1 cellular context compared by ENCODE assay signal in genomic region chr3:129467934-129468333, GRCh38.
TF ChIP-seq lines count a peak whose summit lies in the region.

No MANE protein-coding gene starts in this region.

TF ChIP-seq in HepG2, 621 proteins besides CTCF, POLR2A, EP300 and RAD21 (continued from another document and continues in another):
- no peak for TF ChIP-seq ZBTB39 (CRISPR knock-in tag; IDR thresholded peaks at IDR 0.05)
- no peak for TF ChIP-seq ZFP36 (IDR thresholded peaks at IDR 0.05; ENCODE audit: borderline replicate concordance, low read depth, low read length, partially characterized antibody)
- no peak for TF ChIP-seq ZSCAN5A (CRISPR knock-in tag; IDR thresholded peaks at IDR 0.05; ENCODE audit: borderline replicate concordance)
- TF ChIP-seq CERS6 (CRISPR knock-in tag; IDR thresholded peaks at IDR 0.05): no peak
- no peak for TF ChIP-seq MEIS1 (CRISPR knock-in tag; IDR thresholded peaks at IDR 0.05; ENCODE audit: borderline replicate concordance)
- no peak for TF ChIP-seq ZNF431 (CRISPR knock-in tag; IDR thresholded peaks at IDR 0.05; ENCODE audit: borderline replicate concordance, low read depth)
- no peak for TF ChIP-seq MTERF4 (CRISPR knock-in tag; IDR thresholded peaks at IDR 0.05)
- no peak for TF ChIP-seq ISX (CRISPR knock-in tag; conservative IDR thresholded peaks at IDR 0.05)
- TF ChIP-seq ZNF282 (IDR thresholded peaks at IDR 0.05; ENCODE audit: partially characterized antibody): no peak
- TF ChIP-seq RBAK (CRISPR knock-in tag; IDR thresholded peaks at IDR 0.05): no peak
- no peak for TF ChIP-seq SOX13 (IDR thresholded peaks at IDR 0.05)
- TF ChIP-seq SOX13 (CRISPR knock-in tag; conservative IDR thresholded peaks at IDR 0.05 in 1 of 2, IDR thresholded peaks at IDR 0.05 in 1 of 2): peak in 1 of 2 experiments; percentile 38; a peak in 1 of 4 replicates
- peak; percentile 23; the same call in 1 of the 2 replicates for TF ChIP-seq HDAC2 (CRISPR knock-in tag; IDR thresholded peaks at IDR 0.05)
- no peak for TF ChIP-seq ZBTB7B (CRISPR knock-in tag; IDR thresholded peaks at IDR 0.05)
- TF ChIP-seq BCLAF1 (IDR thresholded peaks at IDR 0.05): no peak
- TF ChIP-seq ZNF354B (CRISPR knock-in tag; IDR thresholded peaks at IDR 0.05): no peak
- TF ChIP-seq ZBTB40 (IDR thresholded peaks at IDR 0.05): no peak
- TF ChIP-seq ZBTB40 (CRISPR knock-in tag; IDR thresholded peaks at IDR 0.05): no peak
- TF ChIP-seq LBX2 (CRISPR knock-in tag; IDR thresholded peaks at IDR 0.05; ENCODE audit: borderline replicate concordance): no peak
- TF ChIP-seq TBL1XR1 (IDR thresholded peaks at IDR 0.05; ENCODE audit: borderline replicate concordance, low read length, partially characterized antibody): no peak
- TF ChIP-seq HOXA9 (CRISPR knock-in tag; IDR thresholded peaks at IDR 0.05; ENCODE audit: borderline replicate concordance): no peak
- no peak for TF ChIP-seq ZNF280D (CRISPR knock-in tag; IDR thresholded peaks at IDR 0.05)
- no peak for TF ChIP-seq TBX3 (IDR thresholded peaks at IDR 0.05; ENCODE audit: borderline replicate concordance)
- TF ChIP-seq ESRRA (CRISPR knock-in tag; IDR thresholded peaks at IDR 0.05; ENCODE audit: low read depth): 0 out of 2 replicates have a peak, but pooled peaks have one; percentile 47
- no peak for TF ChIP-seq TAF1 (CRISPR knock-in tag; IDR thresholded peaks at IDR 0.05)
- no peak for TF ChIP-seq ZNF143 (CRISPR knock-in tag; IDR thresholded peaks at IDR 0.05)
- TF ChIP-seq ETV6 (CRISPR knock-in tag; conservative IDR thresholded peaks at IDR 0.05): no peak
- TF ChIP-seq SP4 (CRISPR knock-in tag; IDR thresholded peaks at IDR 0.05): no peak
- no peak for TF ChIP-seq SOX6 (IDR thresholded peaks at IDR 0.05)
- TF ChIP-seq SOX6 (CRISPR knock-in tag; IDR thresholded peaks at IDR 0.05): peak; percentile 33; the same call in 1 of the 2 replicates
- no peak for TF ChIP-seq POGZ (CRISPR knock-in tag; IDR thresholded peaks at IDR 0.05)
- no peak for TF ChIP-seq EEA1 (CRISPR knock-in tag; IDR thresholded peaks at IDR 0.05; ENCODE audit: borderline replicate concordance)
- no peak for TF ChIP-seq SRY (CRISPR knock-in tag; IDR thresholded peaks at IDR 0.05)
- TF ChIP-seq POLR2G (IDR thresholded peaks at IDR 0.05; ENCODE audit: low read depth, low read length): no peak
- TF ChIP-seq ZNF792 (CRISPR knock-in tag; IDR thresholded peaks at IDR 0.05): no peak
- no peak for TF ChIP-seq HCFC1 (IDR thresholded peaks at IDR 0.05; ENCODE audit: low read depth, low read length)
- TF ChIP-seq MLX (CRISPR knock-in tag; IDR thresholded peaks at IDR 0.05): no peak
